Comparison of ENCODE assay signal across 8 cellular contexts in the genomic region with DNA sequence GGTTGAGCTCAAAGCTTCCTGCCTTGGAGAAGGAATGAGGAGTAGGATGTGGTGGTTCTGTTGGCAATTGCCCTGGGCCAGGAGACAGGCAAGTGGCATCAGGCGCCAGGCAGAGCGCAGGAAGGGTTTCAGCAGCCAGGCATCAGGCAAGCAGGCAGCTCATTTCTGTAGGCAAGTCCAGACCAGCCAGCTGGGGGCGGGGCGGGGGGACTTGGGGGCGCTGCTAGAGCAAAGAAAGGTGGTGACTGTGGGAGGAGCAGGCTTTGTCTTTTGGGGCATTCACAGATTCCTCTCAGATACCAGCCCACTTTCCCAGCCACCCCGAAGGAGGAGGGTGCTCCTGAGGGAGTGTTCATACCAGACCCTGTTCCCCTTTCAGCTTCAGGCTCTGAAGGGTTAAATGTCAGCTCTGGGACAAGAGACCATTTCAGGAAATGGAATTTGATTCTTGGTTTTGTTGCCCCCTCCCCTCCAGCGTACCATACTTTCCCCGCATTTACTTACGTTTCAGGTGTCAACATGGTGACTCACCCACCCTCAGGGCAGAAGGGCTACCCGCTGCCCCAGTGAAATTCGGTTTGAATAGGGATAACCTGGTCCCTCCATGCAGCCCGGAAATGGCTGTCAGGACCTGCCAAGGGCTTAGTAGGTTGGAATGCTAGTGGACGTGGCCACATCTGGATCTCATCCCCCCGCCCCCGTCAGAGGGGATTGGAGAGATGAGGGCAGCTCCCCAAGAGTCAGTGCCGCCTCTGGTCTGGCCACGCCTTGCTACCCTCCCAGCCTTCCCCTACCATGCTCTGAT. TPM values are rescaled to one million over a fixed set of nuclear protein-coding genes. Genes with fewer than 3 reads are reported as not detected.
A peak's percentile ranks its signal among the peaks of the same experiment; 100 is the strongest.
DNase-seq lines count a peak whose midpoint lies in the region; ATAC-seq, FAIRE-seq and TF ChIP-seq lines count a peak whose summit lies in the region.

No MANE protein-coding gene starts in this region.

- H3K4ac ChIP-seq in H1 (replicated peaks; ENCODE audit: insufficient read length, low read depth, low read length) = peak overlapping the region; percentile 99

- no peaks in the 10 kb centered on the region for H3K27me3 ChIP-seq in GM23338 (ENCODE audit: insufficient read depth)
- H3K27me3 ChIP-seq in H1 (replicated peaks in 1 of 4; ENCODE audit: control insufficient read depth in 3 of 4, extremely low read depth in 1 of 4, insufficient read depth in 3 of 4, low read length in 3 of 4) = peaks cover 0 to 2% (median 0%) of the 10 kb centered on the region in 4 experiments; a peak in 1 of 7 replicates
- H3K27me3 ChIP-seq in osteoblast (ENCODE audit: insufficient read depth, low read length) = peaks cover 28% of the 10 kb centered on the region

- no peak overlapping the region for H3K23ac ChIP-seq in H1 (ENCODE audit: insufficient read length)

- DNase-seq in GM23338 (ENCODE audit: low spot score) = peak; percentile 83
- DNase-seq in NCI-H2171 (lab: John Stamatoyannopoulos, UW) = peak; percentile 81
- DNase-seq in H1 (ENCODE audit: low read depth in 1 of 2, low spot score in 2 of 2) = peak; percentile 83 to 97
- peak; percentile 84 for DNase-seq in osteoblast (ENCODE audit: insufficient read length, low spot score, missing footprints)
- DNase-seq in GM12892 (ENCODE audit: insufficient read length) = no peak

- H4K5ac ChIP-seq in H1 (ENCODE audit: insufficient read length, low read depth, low read length) = peak overlapping the region; percentile 89

- peaks cover 2% of the 10 kb centered on the region; the same call in 1 of the 2 replicates for H3K23me2 ChIP-seq in H1 (ENCODE audit: low read depth, low read length)

- TF ChIP-seq POLR2A in H1 (IDR thresholded peaks at IDR 0.05; ENCODE audit: control extremely low read depth in 1 of 2, low read depth in 2 of 2, low read length in 2 of 2) (peak in 1 of 2 experiments; percentile 48; a peak in 1 of 3 replicates), GM12892 (IDR thresholded peaks at IDR 0.05; ENCODE audit: low read depth, low read length) (no peak), GM18505 (IDR thresholded peaks at IDR 0.05; ENCODE audit: borderline replicate concordance, extremely low read depth, insufficient read depth, insufficient read length) (no peak)

- peak overlapping the region; percentile 40 for H2BK20ac ChIP-seq in H1 (ENCODE audit: low read length)

- peak overlapping the region; percentile 98 for H4K91ac ChIP-seq in H1 (replicated peaks; ENCODE audit: insufficient read length, low read length)

- H4K20me1 ChIP-seq in GM23338 (replicated peaks; ENCODE audit: insufficient read depth) (no peaks in the 10 kb centered on the region), H1 (replicated peaks in 1 of 2; ENCODE audit: control insufficient read depth in 1 of 2, insufficient read depth in 2 of 2, low read length in 2 of 2) (no peaks in the 10 kb centered on the region), osteoblast (ENCODE audit: insufficient read depth, low read length) (no peaks in the 10 kb centered on the region)

- ATAC-seq in GM23338 (peak; percentile 72), GM18505 (IDR thresholded peaks at IDR 0.05; ENCODE audit: unreplicated experiment) (no peak), GM18868 (IDR thresholded peaks at IDR 0.05; ENCODE audit: unreplicated experiment) (no peak), GM19455 (IDR thresholded peaks at IDR 0.05; ENCODE audit: unreplicated experiment) (no peak)

- 8% methylated on average over 17 of the region's 17 CpGs; no CpG with 5 or more reads in 1 of the 2 experiments for WGBS in H1 (ENCODE audit: extremely low coverage in 1 of 2, insufficient coverage in 1 of 2, insufficient read length in 1 of 2, insufficient replicate concordance in 2 of 2, low coverage in 1 of 2, low lambda C conversion rate in 2 of 2, missing lambda C conversion rate in 1 of 2), 2 experiments

- H3K56ac ChIP-seq in H1 (replicated peaks; ENCODE audit: insufficient read length, low read depth, low read length) = peak overlapping the region; percentile 71

- CTCF ChIA-PET in H1 (lab: Charles Lee; ENCODE audit: partially characterized antibody) = interaction anchor here (0.6 to 15.4 kb wide), 22 partner anchors 9 to 329 kb away, joined by 3 to 210 read pairs (median 4); a partner anchor contains a TSS

- H3K4me3 ChIP-seq in GM23338 (peak overlapping the region; percentile 28), H1 (ENCODE audit: extremely low read depth in 1 of 4, insufficient read depth in 2 of 4, low read depth in 3 of 4, low read length in 4 of 4) (peak overlapping the region; percentile 22 to 51 (median 34); a peak in 5 of 8 replicates), osteoblast (ENCODE audit: insufficient read depth, low read length) (no peak overlapping the region)

- H3F3A ChIP-seq in GM23338 (replicated peaks; ENCODE audit: low read depth) = 0 out of 2 replicates have a peak, but pooled peaks cover 4% of the 10 kb centered on the region

- no peak for TF ChIP-seq EP300 in H1 (IDR thresholded peaks at IDR 0.05; ENCODE audit: borderline replicate concordance in 1 of 2, low read depth in 2 of 2, low read length in 2 of 2)

- peak overlapping the region; percentile 88 for H2BK120ac ChIP-seq in H1 (replicated peaks; ENCODE audit: low read depth, low read length)

- no peak overlapping the region for H3K27ac ChIP-seq in GM23338 (ENCODE audit: low read depth)
- peak overlapping the region; percentile 58; the same call in 1 of the 2 replicates for H3K27ac ChIP-seq in H1 (ENCODE audit: low read depth, low read length)
- no peak overlapping the region for H3K27ac ChIP-seq in osteoblast (ENCODE audit: low read depth, low read length)

- POLR2A ChIA-PET in H1 (lab: Charles Lee; ENCODE audit: partially characterized antibody) = interaction anchor here (0.6 to 3.4 kb wide), 7 partner anchors 8 to 101 kb away, joined by 3 to 11 read pairs (median 4); no protein-coding TSS in a partner anchor

- no peaks in the 10 kb centered on the region; the same call in 2 of the 3 replicates for H3K36me3 Mint-ChIP-seq in GM23338 (ENCODE audit: low read depth)

- H3K9me3 ChIP-seq in H1 (ENCODE audit: insufficient read depth in 2 of 2, low read depth in 1 of 2, low read length in 1 of 2) = no peaks in the 10 kb centered on the region
- no peaks in the 10 kb centered on the region for H3K9me3 ChIP-seq in osteoblast (ENCODE audit: low read depth, low read length)

- no peaks in the 10 kb centered on the region for H3K9me2 ChIP-seq in GM23338 (ENCODE audit: insufficient read depth)

- H3K36me3 ChIP-seq in GM23338 (ENCODE audit: insufficient read depth) (no peaks in the 10 kb centered on the region), H1 (ENCODE audit: control insufficient read depth in 2 of 4, insufficient read depth in 4 of 4, low read length in 3 of 4) (no peaks in the 10 kb centered on the region; a peak in 1 of 8 replicates), osteoblast (ENCODE audit: insufficient read depth, low read length) (no peaks in the 10 kb centered on the region)

- FAIRE-seq in H1 (lab: Jason Lieb, UNC) (peak; percentile 84), GM12892 (lab: Jason Lieb, UNC) (no peak)

- H2AFZ ChIP-seq in GM23338 (no peak overlapping the region), H1 (ENCODE audit: low read length) (no peak overlapping the region; the same call in 1 of the 2 replicates), osteoblast (ENCODE audit: low read length) (no peak overlapping the region)

- H3K27me3 Mint-ChIP-seq in GM23338 (ENCODE audit: insufficient read depth, low read depth, poor library complexity) = peaks cover 17% of the 10 kb centered on the region

- H3K4me1 ChIP-seq in GM23338 (ENCODE audit: insufficient read depth) (peaks cover 20% of the 10 kb centered on the region), H1 (replicated peaks in 1 of 4; ENCODE audit: control insufficient read depth in 3 of 4, insufficient read depth in 4 of 4, low read length in 3 of 4) (peaks cover 6 to 40% (median 22%) of the 10 kb centered on the region in 4 experiments), osteoblast (ENCODE audit: insufficient read depth, low read length) (no peaks in the 10 kb centered on the region)

- peak overlapping the region in 1 of 4 experiments; percentile 45; a peak in 3 of 7 replicates for H3K9ac ChIP-seq in H1 (replicated peaks in 1 of 4; ENCODE audit: extremely low read depth in 1 of 4, low read depth in 3 of 4, low read length in 3 of 4)

- H3K27ac Mint-ChIP-seq in GM23338 = no peak overlapping the region

- TF ChIP-seq CTCF in GM23338 (conservative IDR thresholded peaks at IDR 0.05; ENCODE audit: low read depth in 2 of 2) = no peak
- TF ChIP-seq CTCF in H1 (IDR thresholded peaks at IDR 0.05; ENCODE audit: control extremely low read depth in 1 of 3, insufficient read depth in 1 of 3, low read depth in 1 of 3, low read length in 3 of 3) = no peak
- TF ChIP-seq CTCF in osteoblast (IDR thresholded peaks at IDR 0.05; ENCODE audit: extremely low read depth, low read depth, low read length) = no peak

- no peaks in the 10 kb centered on the region for H3K79me1 ChIP-seq in H1 (ENCODE audit: low read depth, low read length)

- H2AK5ac ChIP-seq in H1 (ENCODE audit: low read depth, low read length) = peak overlapping the region; percentile 88; the same call in 1 of the 2 replicates

- H3K14ac ChIP-seq in H1 (ENCODE audit: insufficient read length) = no peak overlapping the region

- H3K4me3 Mint-ChIP-seq in GM23338 = peak overlapping the region; percentile 50

- H3K9me3 Mint-ChIP-seq in GM23338 = no peaks in the 10 kb centered on the region

- peak overlapping the region; percentile 83 for H2BK15ac ChIP-seq in H1 (ENCODE audit: low read length)

- peak overlapping the region; percentile 95; the same call in 1 of the 2 replicates for H2BK5ac ChIP-seq in H1 (ENCODE audit: low read depth, low read length)

- peak overlapping the region; percentile 86; the same call in 1 of the 2 replicates for H2BK12ac ChIP-seq in H1 (ENCODE audit: low read depth, low read length)

- peaks cover 47% of the 10 kb centered on the region for H3K4me1 Mint-ChIP-seq in GM23338

- H3K18ac ChIP-seq in H1 (ENCODE audit: extremely low read depth, low read length) = peak overlapping the region; percentile 86

- H3K4me2 ChIP-seq in GM23338 (peak overlapping the region; percentile 74), H1 (ENCODE audit: insufficient read depth in 1 of 2, low read depth in 2 of 2, low read length in 2 of 2) (peak overlapping the region; percentile 71 to 76), osteoblast (ENCODE audit: insufficient read depth, low read length) (no peak overlapping the region)

- H3K79me2 ChIP-seq in GM23338 (replicated peaks; ENCODE audit: insufficient read depth) = no peaks in the 10 kb centered on the region
- no peaks in the 10 kb centered on the region for H3K79me2 ChIP-seq in H1 (ENCODE audit: control insufficient read depth in 1 of 2, insufficient read depth in 2 of 2, low read length in 2 of 2)
- no peaks in the 10 kb centered on the region for H3K79me2 ChIP-seq in osteoblast (ENCODE audit: insufficient read depth, low read length)

- TF ChIP-seq RAD21 in H1 (IDR thresholded peaks at IDR 0.05 in 1 of 2, conservative IDR thresholded peaks at IDR 0.05 in 1 of 2; ENCODE audit: low read depth in 2 of 2, low read length in 2 of 2) = no peak

- peak overlapping the region; percentile 26; the same call in 1 of the 2 replicates for H4K8ac ChIP-seq in H1 (ENCODE audit: extremely low read depth, insufficient read depth, low read length)

RNA-seq across cellular contexts. Expression of a gene that starts 13.2 kb away (rescaled TPM):
- total RNA-seq in GM23338 (2014; rRNA removed; shearing (Covaris generic)) = 6.8 and 6.9 TPM in 2 replicates
- polyA plus RNA-seq in GM23338 (2016; fragmentation: Nextera tagmentation; extraction: Ambion mirVana) = 2.3 and 2.8 TPM in 2 replicates
- total RNA-seq in H1 (2021; fragmentation: NEBNext Ultra II Directional; extraction: Animal tissue kit (Norgen Biotek cat#: 25700)) = 8.1 TPM in 2 replicates
- polyA plus RNA-seq in H1 (2011; rRNA removed) = 10.3 and 19.4 TPM in 2 replicates
- polyA plus RNA-seq in H1 (2011; cell fraction: cytosol; rRNA removed) = 13.8 TPM
- polyA plus RNA-seq in H1 (2011; cell fraction: nucleus; rRNA removed) = 13.1 TPM
- polyA plus RNA-seq in H1 (2012, experiment 1 of 2) = 5.7 to 12.2 TPM (median 10.3 TPM) in 4 replicates
- 8.0 TPM for polyA plus RNA-seq in H1 (2012, experiment 2 of 2)
- polyA plus RNA-seq in H1 (2013, experiment 1 of 2) = 13.1 TPM
- 13.5 TPM for polyA plus RNA-seq in H1 (2013, experiment 2 of 2)
- polyA minus RNA-seq in H1 (2011; rRNA and poly(A)+ RNA removed) = 4.4 and 5.9 TPM in 2 replicates
- polyA minus RNA-seq in H1 (2011; cell fraction: cytosol; rRNA and poly(A)+ RNA removed) = 4.4 TPM
- 5.5 TPM for polyA minus RNA-seq in H1 (2011; cell fraction: nucleus; rRNA and poly(A)+ RNA removed)
- total RNA-seq in osteoblast = under 0.01 and 0.29 TPM in 2 replicates
- polyA plus RNA-seq in GM12892 (2012; ENCODE audit: missing spikeins) = 0.45 TPM
